In the genomic region with DNA sequence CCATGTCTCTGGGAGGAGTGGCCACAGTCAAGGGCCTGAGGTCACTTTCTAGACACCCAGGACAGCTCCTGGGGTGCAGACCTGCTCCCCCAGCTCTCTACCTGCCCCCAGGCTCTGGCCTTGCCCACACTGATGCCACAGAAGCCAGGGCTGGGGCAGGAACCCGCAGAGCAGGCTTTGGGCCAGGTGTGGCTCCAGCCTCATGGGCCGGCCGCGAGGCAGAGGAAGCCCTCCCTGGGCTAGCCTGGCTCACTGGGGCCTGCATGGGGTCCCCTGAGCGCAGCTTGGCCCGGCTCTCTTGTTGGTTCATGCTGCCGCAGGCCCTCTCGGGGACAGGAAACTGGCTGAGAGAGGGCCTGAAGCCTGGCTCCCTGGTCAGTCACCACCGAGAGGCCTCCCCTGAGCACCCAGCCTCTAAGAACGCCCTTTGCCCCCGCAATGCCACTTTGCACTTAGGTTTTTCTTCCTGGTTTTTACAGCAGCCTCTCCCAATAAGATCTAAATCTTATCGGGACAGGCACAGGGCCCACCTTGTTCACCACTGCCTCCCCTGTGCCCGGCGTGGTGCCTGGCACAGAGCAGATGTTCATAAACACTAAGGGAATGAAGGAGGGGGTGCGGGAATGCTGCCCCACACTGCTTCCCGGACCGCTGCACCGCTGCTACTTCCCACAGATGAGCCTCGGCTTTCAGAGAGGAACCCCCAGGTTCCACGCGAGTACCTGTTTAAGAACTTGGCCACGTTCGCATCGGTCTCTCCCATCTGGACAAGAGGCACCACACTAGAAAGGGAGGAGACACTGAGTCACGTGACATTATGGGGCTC, we compare ENCODE assay signal across 20 cellular contexts.
"Had no signal": no experiment of that assay in that cellular context is flagged by ENCODE, and none has a peak within 500 bp of the region (broad histone marks: within the 10 kb centered on the region; RNA-seq: fewer than 3 reads in every experiment).

No MANE protein-coding gene starts in this region.

- H3K4me3 ChIP-seq: thoracic aorta, upper lobe of left lung had no signal

- H3K27ac Mint-ChIP-seq: activated T-helper 2 cell treated with anti-CD3 and anti-CD28 coated beads, Interferon-gamma antibody, Interleukin-2, Interleukin-4, amounts not matched to agents 10 μg/mL and 5 μg/mL and 100 μg/mL, durations not matched to agents 14 hours and 24 hours and 36 hours; natural killer cell treated with Interleukin-12 subunit alpha and Interleukin-12 subunit beta and Interleukin-15 and Interleukin-18, amount 100 ng/mL, for 72 hours had no signal

- H3K4me3 Mint-ChIP-seq: natural killer cell treated with Interleukin-12 subunit alpha and Interleukin-12 subunit beta and Interleukin-15 and Interleukin-18, amount 100 ng/mL, for 72 hours had no signal

- H3K27me3 Mint-ChIP-seq: natural killer cell treated with Interleukin-12 subunit alpha and Interleukin-12 subunit beta and Interleukin-15 and Interleukin-18, amount 100 ng/mL, for 72 hours had no signal

- H3K9me3 ChIP-seq: SK-N-SH, thoracic aorta had no signal

- H3K4me2 ChIP-seq: SK-N-SH had no signal

- H3K9ac ChIP-seq: SK-N-SH had no signal

- H3K4me1 ChIP-seq: foreskin keratinocyte, upper lobe of left lung had no signal

- DNase-seq: activated CD4-positive, alpha-beta T cell treated with anti-CD3 and anti-CD28 coated beads for 1 hour; activated CD4-positive, alpha-beta T cell treated with anti-CD3 and anti-CD28 coated beads, Interleukin-2, amount 50 U/mL, for 1 hour; activated naive CD4-positive, alpha-beta T cell treated with Interleukin-2 at 50 U/mL for 16 hours; activated T-cell treated with anti-CD3 and anti-CD28 coated beads, Interleukin-2, amount 50 U/mL, for 1 hour; amygdala; effector CD4-positive, alpha-beta T cell; erythroblast; foreskin keratinocyte; glutamatergic neuron; hippocampal formation; midbrain; occipital lobe; SK-N-SH; stimulated activated CD4-positive, alpha-beta T cell treated with anti-CD3 and anti-CD28 coated beads, Interleukin-4, amount 100 ng/mL, for 1 hour; stimulated activated naive CD4-positive, alpha-beta T cell treated with Interleukin-2 at 50 U/mL for 16 hours; WERI-Rb-1 had no signal

- H3K27me3 ChIP-seq: upper lobe of left lung had no signal

- H3K27ac ChIP-seq: foreskin keratinocyte, thoracic aorta, upper lobe of left lung, WERI-Rb-1 had no signal

- H3K9me3 Mint-ChIP-seq: natural killer cell treated with Interleukin-12 subunit alpha and Interleukin-12 subunit beta and Interleukin-15 and Interleukin-18, amount 100 ng/mL, for 72 hours had no signal
